Comparison of ENCODE assay signal across 11 cellular contexts in genomic region chr9:2838356-2838983, GRCh38. TPM values are rescaled to one million over a fixed set of nuclear protein-coding genes. Genes with fewer than 3 reads are reported as not detected.
A peak's percentile ranks its signal among the peaks of the same experiment; 100 is the strongest.
DNase-seq lines count a peak whose midpoint lies in the region; ATAC-seq, FAIRE-seq and TF ChIP-seq lines count a peak whose summit lies in the region.
"Had no signal": no experiment of that assay in that cellular context is flagged by ENCODE, and none has a peak within 500 bp of the region (broad histone marks: within the 10 kb centered on the region; RNA-seq: fewer than 3 reads in every experiment).

No MANE protein-coding gene starts in this region.

- peak overlapping the region; percentile 10 for H3K9ac ChIP-seq in keratinocyte (ENCODE audit: control insufficient read depth, extremely low read depth, insufficient read depth, low read length)

- H3K9me3 ChIP-seq in ascending aorta: no peaks in the 10 kb centered on the region
- no peaks in the 10 kb centered on the region for H3K9me3 ChIP-seq in keratinocyte (ENCODE audit: control insufficient read depth, low read depth, low read length)
- H3K9me3 ChIP-seq in suprapubic skin: no peaks in the 10 kb centered on the region
- H3K9me3 ChIP-seq in aorta (ENCODE audit: control insufficient read depth, low read length): no peaks in the 10 kb centered on the region

- no peak overlapping the region for H2AFZ ChIP-seq in keratinocyte (ENCODE audit: control insufficient read depth, low read length)

- no peak for TF ChIP-seq POLR2A in suprapubic skin (IDR thresholded peaks at IDR 0.05)

- no peak overlapping the region for H3K4me2 ChIP-seq in keratinocyte (ENCODE audit: control insufficient read depth, extremely low read depth, insufficient read depth, low read depth, low read length)

- TF ChIP-seq EP300 in suprapubic skin (IDR thresholded peaks at IDR 0.05): no peak

- dilution Hi-C loops in keratinocyte (cut with MboI; ENCODE audit: extremely low pct_ligation_motif_present, low sequenced_read_pairs): no loop called here

- H3K4me3 ChIP-seq in ascending aorta (peak overlapping the region; percentile 22 to 45), keratinocyte (ENCODE audit: control insufficient read depth in 2 of 3, extremely low read depth in 1 of 3, insufficient read depth in 2 of 3, low read depth in 1 of 3, low read length in 3 of 3) (peak overlapping the region in 1 of 3 experiments; percentile 22), suprapubic skin (no peak overlapping the region), aorta (ENCODE audit: low read length in 2 of 2) (peak overlapping the region in 1 of 2 donors; percentile 41)

- TF ChIP-seq CTCF in ascending aorta (IDR thresholded peaks at IDR 0.05): no peak
- TF ChIP-seq CTCF in keratinocyte (optimal IDR thresholded peaks at IDR 0.05 in 1 of 3, IDR thresholded peaks at IDR 0.05 in 1 of 3, conservative IDR thresholded peaks at IDR 0.05 in 1 of 3; ENCODE audit: extremely low read depth in 1 of 3, insufficient read depth in 2 of 3, low read length in 3 of 3): no peak
- TF ChIP-seq CTCF in suprapubic skin (IDR thresholded peaks at IDR 0.05): no peak

- peaks cover 10% of the 10 kb centered on the region for H4K20me1 ChIP-seq in keratinocyte (ENCODE audit: control insufficient read depth, extremely low read depth, insufficient read depth, low read length)

- H3K4me1 ChIP-seq in ascending aorta: peaks cover 2 to 40% of the 10 kb centered on the region in 2 donors
- peaks cover 22% of the 10 kb centered on the region for H3K4me1 ChIP-seq in keratinocyte (ENCODE audit: control insufficient read depth, extremely low read depth, insufficient read depth, low read length)
- H3K4me1 ChIP-seq in suprapubic skin: peaks cover 48% of the 10 kb centered on the region
- H3K4me1 ChIP-seq in aorta (ENCODE audit: control insufficient read depth in 1 of 2, insufficient read depth in 2 of 2, low read length in 2 of 2): peaks cover 0 to 18% of the 10 kb centered on the region in 2 donors

- intact Hi-C loops in ascending aorta (cut with DNase I): loop anchor here (5.0 kb wide), 1 partner anchor 706 kb away; no protein-coding TSS in a partner anchor
- intact Hi-C loops in aorta (cut with DNase I): loop anchor here (10.0 kb wide), 2 partner anchors 184 to 364 kb away; no protein-coding TSS in a partner anchor

- H3K9me1 ChIP-seq in keratinocyte (ENCODE audit: control insufficient read depth, extremely low read depth, insufficient read depth, low read length): no peaks in the 10 kb centered on the region

- H3K36me3 ChIP-seq in ascending aorta: peaks cover 9 to 28% of the 10 kb centered on the region in 2 donors
- H3K36me3 ChIP-seq in keratinocyte (ENCODE audit: control insufficient read depth in 2 of 2, extremely low read depth in 1 of 2, insufficient read depth in 2 of 2, low read length in 2 of 2): peaks cover 19 to 28% of the 10 kb centered on the region in 2 experiments
- peaks cover 27% of the 10 kb centered on the region for H3K36me3 ChIP-seq in suprapubic skin
- H3K36me3 ChIP-seq in aorta (ENCODE audit: control insufficient read depth in 1 of 2, insufficient read depth in 2 of 2, low read length in 1 of 2): peaks cover 2 to 7% of the 10 kb centered on the region in 2 donors

- ATAC-seq in aorta (ENCODE audit: low FRiP score) (no peak), GM19467 (IDR thresholded peaks at IDR 0.05; ENCODE audit: unreplicated experiment) (no peak)

- DNase-seq in NCI-H146 (lab: John Stamatoyannopoulos, UW) (peak; percentile 9), NCI-H146 treated with DMSO at 0.1 percent for 48 hours (lab: John Stamatoyannopoulos, UW; ENCODE audit: unreplicated experiment) (no peak), ascending aorta (ENCODE audit: low spot score in 2 of 2) (no peak), keratinocyte (ENCODE audit: low read depth, low spot score) (no peak), suprapubic skin (ENCODE audit: low spot score in 2 of 2) (no peak), aorta (no peak), hepatic stellate cell (ENCODE audit: low spot score) (no peak)
- DNase-seq: activated CD4-positive, alpha-beta T cell treated with anti-CD3 and anti-CD28 coated beads for 48 hours; H9; left cardiac atrium had no signal

- H3K79me2 ChIP-seq in keratinocyte (ENCODE audit: control insufficient read depth, insufficient read depth, low read length): peaks cover 81% of the 10 kb centered on the region

- FAIRE-seq in keratinocyte (lab: Jason Lieb, UNC): peak; percentile 26

- peak overlapping the region; percentile 6 to 43 for H3K27ac ChIP-seq in ascending aorta
- no peak overlapping the region for H3K27ac ChIP-seq in keratinocyte (ENCODE audit: control insufficient read depth, insufficient read depth, low read length)
- peak overlapping the region; percentile 32 for H3K27ac ChIP-seq in suprapubic skin
- peak overlapping the region in 1 of 2 donors; percentile 30 for H3K27ac ChIP-seq in aorta (ENCODE audit: low read depth in 1 of 2, low read length in 2 of 2)

- 29% methylated on average over 2 of the region's 2 CpGs for WGBS in suprapubic skin
- WGBS in aorta, 2 donors: 14% methylated on average over 2 of the region's 2 CpGs

- no peaks in the 10 kb centered on the region for H3K27me3 ChIP-seq in ascending aorta
- H3K27me3 ChIP-seq in keratinocyte (ENCODE audit: control insufficient read depth, extremely low read depth, insufficient read depth, low read length): no peaks in the 10 kb centered on the region
- no peaks in the 10 kb centered on the region for H3K27me3 ChIP-seq in suprapubic skin
- H3K27me3 ChIP-seq in aorta (ENCODE audit: control insufficient read depth in 1 of 2, insufficient read depth in 2 of 2, low read length in 1 of 2): no peaks in the 10 kb centered on the region

RNA-seq across cellular contexts. Expression of gene PUM3, which starts 5.4 kb away (rescaled TPM):
- total RNA-seq in ascending aorta (26.2 TPM), suprapubic skin (10 to 100 TPM; 23.2 to 43.8 (median 34.8) TPM), aorta (10 to 100 TPM; 45.2 to 48.1 TPM)
- polyA plus RNA-seq in keratinocyte (36.6 to 60.9 TPM (median 55.1 TPM) in 3 replicates), aorta (10 to 100 TPM; 21.7 to 35.0 TPM)
- 66.9 TPM for polyA plus RNA-seq in keratinocyte (2011; ENCODE audit: low read depth)
- 30.2 and 45.5 TPM in 2 replicates for polyA plus RNA-seq in keratinocyte (2011; cell fraction: cytosol; rRNA removed)
- polyA plus RNA-seq in keratinocyte (2011; cell fraction: nucleus; rRNA removed): 65.0 and 93.3 TPM in 2 replicates
- 45.6 and 49.2 TPM in 2 replicates for polyA plus RNA-seq in keratinocyte (2012; ENCODE audit: low replicate concordance)
- polyA minus RNA-seq in keratinocyte: 18.6 to 47.7 TPM (median 21.6 TPM) in 3 replicates
- 21.7 TPM for polyA minus RNA-seq in keratinocyte (2011; cell fraction: cytosol; rRNA and poly(A)+ RNA removed)
- polyA minus RNA-seq in keratinocyte (2011; cell fraction: nucleus; rRNA and poly(A)+ RNA removed): 34.9 and 59.0 TPM in 2 replicates
